ENCODE assay signal across 2 cellular contexts in the genomic region with DNA sequence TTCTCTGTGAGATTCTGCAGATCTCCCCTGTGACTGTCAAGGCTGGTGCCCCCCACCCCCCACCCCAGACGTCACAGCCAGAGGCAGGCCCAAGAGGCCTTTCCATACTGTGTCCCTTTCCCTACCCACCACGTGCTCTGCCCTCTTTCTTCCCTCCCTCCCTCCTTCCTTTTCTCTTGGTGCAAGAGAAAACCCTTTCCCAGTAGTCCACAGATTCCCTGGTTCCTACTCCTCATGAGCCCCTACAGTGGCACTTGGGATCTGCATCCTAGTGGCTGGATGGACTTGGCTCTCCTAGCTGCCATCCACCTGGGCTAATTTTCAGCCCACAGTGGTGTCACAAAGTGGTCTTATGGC.
A peak's percentile ranks its signal among the peaks of the same experiment; 100 is the strongest.
TF ChIP-seq lines count a peak whose summit lies in the region.

No MANE protein-coding gene starts in this region.

TF ChIP-seq in A549, 52 proteins besides CTCF, POLR2A, EP300 and RAD21:
- no peak for TF ChIP-seq NFE2L2 (conservative IDR thresholded peaks at IDR 0.05; ENCODE audit: low read length)

TF ChIP-seq in GM12891, 5 proteins besides CTCF, POLR2A, EP300 and RAD21:
- no peak for TF ChIP-seq SPI1 (IDR thresholded peaks at IDR 0.05; ENCODE audit: low read depth, low read length)
- 0 out of 2 replicates have a peak, but pooled peaks have one; percentile 6 for TF ChIP-seq POLR2AphosphoS5 (IDR thresholded peaks at IDR 0.05; ENCODE audit: low read depth, low read length)
